ENCODE assay signal across 1 cellular context in the genomic region with DNA sequence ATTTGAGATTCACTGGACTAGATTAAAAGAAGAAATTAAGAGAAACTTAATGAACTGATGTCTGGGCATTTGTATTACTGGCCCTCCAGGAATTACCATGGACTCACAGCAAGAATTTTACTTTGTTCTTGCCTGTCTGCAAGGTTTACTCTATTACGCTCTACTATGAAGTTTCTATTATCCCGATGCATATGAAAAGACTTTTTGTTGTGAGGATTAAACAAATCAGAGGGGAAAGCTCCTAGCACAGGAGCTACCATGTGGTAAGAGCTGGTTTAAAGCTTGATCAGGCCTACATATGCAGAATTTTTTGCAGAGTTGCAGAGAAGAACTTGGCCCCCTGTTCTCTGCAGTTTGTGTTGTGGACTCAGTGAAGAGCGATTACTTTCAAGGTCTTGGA.
TF ChIP-seq lines count a peak whose summit lies in the region.

No MANE protein-coding gene starts in this region.

TF ChIP-seq in SK-N-SH, 30 proteins besides CTCF, POLR2A, EP300 and RAD21 (continued from another document):
- TF ChIP-seq, protein P1, sequence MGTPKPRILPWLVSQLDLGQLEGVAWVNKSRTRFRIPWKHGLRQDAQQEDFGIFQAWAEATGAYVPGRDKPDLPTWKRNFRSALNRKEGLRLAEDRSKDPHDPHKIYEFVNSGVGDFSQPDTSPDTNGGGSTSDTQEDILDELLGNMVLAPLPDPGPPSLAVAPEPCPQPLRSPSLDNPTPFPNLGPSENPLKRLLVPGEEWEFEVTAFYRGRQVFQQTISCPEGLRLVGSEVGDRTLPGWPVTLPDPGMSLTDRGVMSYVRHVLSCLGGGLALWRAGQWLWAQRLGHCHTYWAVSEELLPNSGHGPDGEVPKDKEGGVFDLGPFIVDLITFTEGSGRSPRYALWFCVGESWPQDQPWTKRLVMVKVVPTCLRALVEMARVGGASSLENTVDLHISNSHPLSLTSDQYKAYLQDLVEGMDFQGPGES (IDR thresholded peaks at IDR 0.05; ENCODE audit: low read depth, low read length), result no peak
- TF ChIP-seq EZH2phosphoT487 (IDR thresholded peaks at IDR 0.05; ENCODE audit: borderline replicate concordance, low read depth) (no peak), RFX5 (IDR thresholded peaks at IDR 0.05; ENCODE audit: low read length) (no peak)
